Comparison of ENCODE assay signal across 15 cellular contexts in genomic region chr7:3008386-3008785, GRCh38. TPM values are rescaled to one million over a fixed set of nuclear protein-coding genes. Genes with fewer than 3 reads are reported as not detected.
"Had no signal": no experiment of that assay in that cellular context is flagged by ENCODE, and none has a peak within 500 bp of the region (broad histone marks: within the 10 kb centered on the region; RNA-seq: fewer than 3 reads in every experiment).

No MANE protein-coding gene starts in this region.

- ATAC-seq: activated CD4-positive, CD25-positive, alpha-beta regulatory T cell treated with anti-CD3 and anti-CD28 coated beads, Interleukin-2, amount 50 U/mL, for 24 hours; body of pancreas; heart left ventricle; left lobe of liver; mucosa of descending colon had no signal

- H3K4me3 ChIP-seq: body of pancreas, heart left ventricle, mucosa of descending colon had no signal

- H3K9me3 ChIP-seq: body of pancreas, mucosa of descending colon had no signal

- H3K27me3 ChIP-seq: body of pancreas had no signal

- H3K27ac ChIP-seq: body of pancreas, heart left ventricle had no signal

- DNase-seq: activated CD4-positive, alpha-beta T cell treated with anti-CD3 and anti-CD28 coated beads, Interleukin-2, amount 50 U/mL, for 48 hours; activated effector memory CD4-positive, alpha-beta T cell treated with Interleukin-2 at 50 U/mL for 16 hours; amniotic stem cell; body of pancreas; central memory CD4-positive, alpha-beta T cell; cortex of kidney; effector CD8-positive, alpha-beta T cell; heart left ventricle; mammary epithelial cell; mucosa of descending colon; stimulated activated CD4-positive, alpha-beta T cell treated with anti-CD3 and anti-CD28 coated beads, Interleukin-12 subunit alpha, Interleukin-12 subunit beta, amount 100 ng/mL, for 4 hours had no signal

- H3K4me1 ChIP-seq: body of pancreas, heart left ventricle had no signal

- H3K36me3 ChIP-seq: heart left ventricle had no signal

RNA-seq across cellular contexts. Expression of gene CARD11, which starts 35.3 kb away (rescaled TPM):
- total RNA-seq: fibroblast of lung had no signal
- polyA plus RNA-seq: neural cell had no signal
